Comparison of ENCODE assay signal across 2 cellular contexts in the genomic region with DNA sequence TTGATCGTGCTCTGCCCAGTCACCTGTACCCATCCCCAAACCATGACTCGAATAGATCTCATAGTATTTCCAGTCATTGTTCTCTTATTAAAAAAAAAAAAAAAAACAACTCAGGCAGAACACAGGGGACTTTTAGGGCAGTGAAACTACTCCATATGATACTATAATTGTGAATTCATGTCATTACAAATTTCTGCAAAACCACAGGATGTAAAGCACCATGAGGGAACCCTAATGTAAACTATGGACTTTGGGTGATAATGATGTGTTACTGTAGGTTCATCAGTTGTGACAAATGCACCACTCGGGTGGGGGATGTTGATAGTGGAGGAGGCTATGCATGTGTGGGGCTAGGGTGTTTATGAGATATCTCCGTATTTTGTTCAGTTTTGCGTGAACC.
TF ChIP-seq lines count a peak whose summit lies in the region.

No MANE protein-coding gene starts in this region.

TF ChIP-seq in GM23338, 12 proteins besides CTCF, POLR2A, EP300 and RAD21 (continued from another document):
- TF ChIP-seq, protein P1, sequence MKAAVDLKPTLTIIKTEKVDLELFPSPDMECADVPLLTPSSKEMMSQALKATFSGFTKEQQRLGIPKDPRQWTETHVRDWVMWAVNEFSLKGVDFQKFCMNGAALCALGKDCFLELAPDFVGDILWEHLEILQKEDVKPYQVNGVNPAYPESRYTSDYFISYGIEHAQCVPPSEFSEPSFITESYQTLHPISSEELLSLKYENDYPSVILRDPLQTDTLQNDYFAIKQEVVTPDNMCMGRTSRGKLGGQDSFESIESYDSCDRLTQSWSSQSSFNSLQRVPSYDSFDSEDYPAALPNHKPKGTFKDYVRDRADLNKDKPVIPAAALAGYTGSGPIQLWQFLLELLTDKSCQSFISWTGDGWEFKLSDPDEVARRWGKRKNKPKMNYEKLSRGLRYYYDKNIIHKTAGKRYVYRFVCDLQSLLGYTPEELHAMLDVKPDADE (IDR thresholded peaks at IDR 0.05), result no peak
- TF ChIP-seq STAT1 (IDR thresholded peaks at IDR 0.05; ENCODE audit: unreplicated experiment), result no peak
- no peak for TF ChIP-seq POLR2AphosphoS5 (IDR thresholded peaks at IDR 0.05; ENCODE audit: low read depth)
- TF ChIP-seq, protein P2, sequence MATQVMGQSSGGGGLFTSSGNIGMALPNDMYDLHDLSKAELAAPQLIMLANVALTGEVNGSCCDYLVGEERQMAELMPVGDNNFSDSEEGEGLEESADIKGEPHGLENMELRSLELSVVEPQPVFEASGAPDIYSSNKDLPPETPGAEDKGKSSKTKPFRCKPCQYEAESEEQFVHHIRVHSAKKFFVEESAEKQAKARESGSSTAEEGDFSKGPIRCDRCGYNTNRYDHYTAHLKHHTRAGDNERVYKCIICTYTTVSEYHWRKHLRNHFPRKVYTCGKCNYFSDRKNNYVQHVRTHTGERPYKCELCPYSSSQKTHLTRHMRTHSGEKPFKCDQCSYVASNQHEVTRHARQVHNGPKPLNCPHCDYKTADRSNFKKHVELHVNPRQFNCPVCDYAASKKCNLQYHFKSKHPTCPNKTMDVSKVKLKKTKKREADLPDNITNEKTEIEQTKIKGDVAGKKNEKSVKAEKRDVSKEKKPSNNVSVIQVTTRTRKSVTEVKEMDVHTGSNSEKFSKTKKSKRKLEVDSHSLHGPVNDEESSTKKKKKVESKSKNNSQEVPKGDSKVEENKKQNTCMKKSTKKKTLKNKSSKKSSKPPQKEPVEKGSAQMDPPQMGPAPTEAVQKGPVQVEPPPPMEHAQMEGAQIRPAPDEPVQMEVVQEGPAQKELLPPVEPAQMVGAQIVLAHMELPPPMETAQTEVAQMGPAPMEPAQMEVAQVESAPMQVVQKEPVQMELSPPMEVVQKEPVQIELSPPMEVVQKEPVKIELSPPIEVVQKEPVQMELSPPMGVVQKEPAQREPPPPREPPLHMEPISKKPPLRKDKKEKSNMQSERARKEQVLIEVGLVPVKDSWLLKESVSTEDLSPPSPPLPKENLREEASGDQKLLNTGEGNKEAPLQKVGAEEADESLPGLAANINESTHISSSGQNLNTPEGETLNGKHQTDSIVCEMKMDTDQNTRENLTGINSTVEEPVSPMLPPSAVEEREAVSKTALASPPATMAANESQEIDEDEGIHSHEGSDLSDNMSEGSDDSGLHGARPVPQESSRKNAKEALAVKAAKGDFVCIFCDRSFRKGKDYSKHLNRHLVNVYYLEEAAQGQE (IDR thresholded peaks at IDR 0.05; ENCODE audit: unreplicated experiment), result no peak
- TF ChIP-seq, protein P3, sequence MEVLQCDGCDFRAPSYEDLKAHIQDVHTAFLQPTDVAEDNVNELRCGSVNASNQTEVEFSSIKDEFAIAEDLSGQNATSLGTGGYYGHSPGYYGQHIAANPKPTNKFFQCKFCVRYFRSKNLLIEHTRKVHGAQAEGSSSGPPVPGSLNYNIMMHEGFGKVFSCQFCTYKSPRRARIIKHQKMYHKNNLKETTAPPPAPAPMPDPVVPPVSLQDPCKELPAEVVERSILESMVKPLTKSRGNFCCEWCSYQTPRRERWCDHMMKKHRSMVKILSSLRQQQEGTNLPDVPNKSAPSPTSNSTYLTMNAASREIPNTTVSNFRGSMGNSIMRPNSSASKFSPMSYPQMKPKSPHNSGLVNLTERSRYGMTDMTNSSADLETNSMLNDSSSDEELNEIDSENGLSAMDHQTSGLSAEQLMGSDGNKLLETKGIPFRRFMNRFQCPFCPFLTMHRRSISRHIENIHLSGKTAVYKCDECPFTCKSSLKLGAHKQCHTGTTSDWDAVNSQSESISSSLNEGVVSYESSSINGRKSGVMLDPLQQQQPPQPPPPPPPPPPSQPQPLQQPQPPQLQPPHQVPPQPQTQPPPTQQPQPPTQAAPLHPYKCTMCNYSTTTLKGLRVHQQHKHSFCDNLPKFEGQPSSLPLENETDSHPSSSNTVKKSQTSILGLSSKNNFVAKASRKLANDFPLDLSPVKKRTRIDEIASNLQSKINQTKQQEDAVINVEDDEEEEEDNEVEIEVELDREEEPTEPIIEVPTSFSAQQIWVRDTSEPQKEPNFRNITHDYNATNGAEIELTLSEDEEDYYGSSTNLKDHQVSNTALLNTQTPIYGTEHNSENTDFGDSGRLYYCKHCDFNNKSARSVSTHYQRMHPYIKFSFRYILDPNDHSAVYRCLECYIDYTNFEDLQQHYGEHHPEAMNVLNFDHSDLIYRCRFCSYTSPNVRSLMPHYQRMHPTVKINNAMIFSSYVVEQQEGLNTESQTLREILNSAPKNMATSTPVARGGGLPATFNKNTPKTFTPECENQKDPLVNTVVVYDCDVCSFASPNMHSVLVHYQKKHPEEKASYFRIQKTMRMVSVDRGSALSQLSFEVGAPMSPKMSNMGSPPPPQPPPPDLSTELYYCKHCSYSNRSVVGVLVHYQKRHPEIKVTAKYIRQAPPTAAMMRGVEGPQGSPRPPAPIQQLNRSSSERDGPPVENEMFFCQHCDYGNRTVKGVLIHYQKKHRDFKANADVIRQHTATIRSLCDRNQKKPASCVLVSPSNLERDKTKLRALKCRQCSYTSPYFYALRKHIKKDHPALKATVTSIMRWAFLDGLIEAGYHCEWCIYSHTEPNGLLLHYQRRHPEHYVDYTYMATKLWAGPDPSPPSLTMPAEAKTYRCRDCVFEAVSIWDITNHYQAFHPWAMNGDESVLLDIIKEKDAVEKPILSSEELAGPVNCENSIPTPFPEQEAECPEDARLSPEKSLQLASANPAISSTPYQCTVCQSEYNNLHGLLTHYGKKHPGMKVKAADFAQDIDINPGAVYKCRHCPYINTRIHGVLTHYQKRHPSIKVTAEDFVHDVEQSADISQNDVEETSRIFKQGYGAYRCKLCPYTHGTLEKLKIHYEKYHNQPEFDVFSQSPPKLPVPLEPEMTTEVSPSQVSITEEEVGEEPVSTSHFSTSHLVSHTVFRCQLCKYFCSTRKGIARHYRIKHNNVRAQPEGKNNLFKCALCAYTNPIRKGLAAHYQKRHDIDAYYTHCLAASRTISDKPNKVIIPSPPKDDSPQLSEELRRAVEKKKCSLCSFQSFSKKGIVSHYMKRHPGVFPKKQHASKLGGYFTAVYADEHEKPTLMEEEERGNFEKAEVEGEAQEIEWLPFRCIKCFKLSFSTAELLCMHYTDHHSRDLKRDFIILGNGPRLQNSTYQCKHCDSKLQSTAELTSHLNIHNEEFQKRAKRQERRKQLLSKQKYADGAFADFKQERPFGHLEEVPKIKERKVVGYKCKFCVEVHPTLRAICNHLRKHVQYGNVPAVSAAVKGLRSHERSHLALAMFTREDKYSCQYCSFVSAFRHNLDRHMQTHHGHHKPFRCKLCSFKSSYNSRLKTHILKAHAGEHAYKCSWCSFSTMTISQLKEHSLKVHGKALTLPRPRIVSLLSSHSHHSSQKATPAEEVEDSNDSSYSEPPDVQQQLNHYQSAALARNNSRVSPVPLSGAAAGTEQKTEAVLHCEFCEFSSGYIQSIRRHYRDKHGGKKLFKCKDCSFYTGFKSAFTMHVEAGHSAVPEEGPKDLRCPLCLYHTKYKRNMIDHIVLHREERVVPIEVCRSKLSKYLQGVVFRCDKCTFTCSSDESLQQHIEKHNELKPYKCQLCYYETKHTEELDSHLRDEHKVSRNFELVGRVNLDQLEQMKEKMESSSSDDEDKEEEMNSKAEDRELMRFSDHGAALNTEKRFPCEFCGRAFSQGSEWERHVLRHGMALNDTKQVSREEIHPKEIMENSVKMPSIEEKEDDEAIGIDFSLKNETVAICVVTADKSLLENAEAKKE (CRISPR knock-in tag; IDR thresholded peaks at IDR 0.05), result no peak
- no peak for TF ChIP-seq JUNB (IDR thresholded peaks at IDR 0.05; ENCODE audit: unreplicated experiment)

TF ChIP-seq in GM12878, 131 proteins besides CTCF, POLR2A, EP300 and RAD21 (continued from another document and continues in another):
- TF ChIP-seq IKZF1 (conservative IDR thresholded peaks at IDR 0.05) (0 out of 2 replicates have a peak, but pooled peaks have one; percentile 34), PML (IDR thresholded peaks at IDR 0.05; ENCODE audit: low read length) (no peak), SMARCA5 (IDR thresholded peaks at IDR 0.05) (no peak), SIX5 (IDR thresholded peaks at IDR 0.05; ENCODE audit: low read depth, low read length, severe bottlenecking) (no peak), RAD51 (IDR thresholded peaks at IDR 0.05) (no peak), SMAD5 (IDR thresholded peaks at IDR 0.05; ENCODE audit: low read depth) (no peak), SP1 (IDR thresholded peaks at IDR 0.05; ENCODE audit: low read depth, low read length) (no peak), NFYA (IDR thresholded peaks at IDR 0.05; ENCODE audit: borderline replicate concordance, low read depth, low read length) (no peak), MXI1 (IDR thresholded peaks at IDR 0.05; ENCODE audit: low read depth, low read length) (no peak), BHLHE40 (IDR thresholded peaks at IDR 0.05; ENCODE audit: borderline replicate concordance in 1 of 2, low read depth in 2 of 2, low read length in 1 of 2) (peak in 1 of 2 experiments; percentile 42; a peak in 2 of 4 replicates), TCF3 (IDR thresholded peaks at IDR 0.05; ENCODE audit: borderline replicate concordance, insufficient read depth, low read depth, low read length) (no peak), ZNF622 (IDR thresholded peaks at IDR 0.05) (no peak), ATF7 (IDR thresholded peaks at IDR 0.05; ENCODE audit: low read depth) (peak; percentile 55; the same call in 1 of the 2 replicates), ZNF207 (IDR thresholded peaks at IDR 0.05; ENCODE audit: borderline replicate concordance) (no peak), EGR1 (IDR thresholded peaks at IDR 0.05; ENCODE audit: borderline replicate concordance in 1 of 2, low read depth in 2 of 2, low read length in 2 of 2) (no peak), SPI1 (IDR thresholded peaks at IDR 0.05; ENCODE audit: borderline replicate concordance, insufficient read depth, low read depth, low read length) (no peak), RUNX3 (IDR thresholded peaks at IDR 0.05; ENCODE audit: low read length) (peak; percentile 29; the same call in 1 of the 2 replicates), MTA2 (IDR thresholded peaks at IDR 0.05; ENCODE audit: low read depth) (peak; percentile 90), ZBED1 (IDR thresholded peaks at IDR 0.05; ENCODE audit: borderline replicate concordance) (no peak), ZZZ3 (IDR thresholded peaks at IDR 0.05; ENCODE audit: control insufficient read depth, insufficient read length, low read depth) (no peak)
- TF ChIP-seq, protein P4, sequence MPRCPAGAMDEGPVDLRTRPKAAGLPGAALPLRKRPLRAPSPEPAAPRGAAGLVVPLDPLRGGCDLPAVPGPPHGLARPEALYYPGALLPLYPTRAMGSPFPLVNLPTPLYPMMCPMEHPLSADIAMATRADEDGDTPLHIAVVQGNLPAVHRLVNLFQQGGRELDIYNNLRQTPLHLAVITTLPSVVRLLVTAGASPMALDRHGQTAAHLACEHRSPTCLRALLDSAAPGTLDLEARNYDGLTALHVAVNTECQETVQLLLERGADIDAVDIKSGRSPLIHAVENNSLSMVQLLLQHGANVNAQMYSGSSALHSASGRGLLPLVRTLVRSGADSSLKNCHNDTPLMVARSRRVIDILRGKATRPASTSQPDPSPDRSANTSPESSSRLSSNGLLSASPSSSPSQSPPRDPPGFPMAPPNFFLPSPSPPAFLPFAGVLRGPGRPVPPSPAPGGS (IDR thresholded peaks at IDR 0.05; ENCODE audit: borderline replicate concordance, insufficient read depth, low read depth, low read length, poor library complexity, severe bottlenecking), result no peak
- TF ChIP-seq, protein P5, sequence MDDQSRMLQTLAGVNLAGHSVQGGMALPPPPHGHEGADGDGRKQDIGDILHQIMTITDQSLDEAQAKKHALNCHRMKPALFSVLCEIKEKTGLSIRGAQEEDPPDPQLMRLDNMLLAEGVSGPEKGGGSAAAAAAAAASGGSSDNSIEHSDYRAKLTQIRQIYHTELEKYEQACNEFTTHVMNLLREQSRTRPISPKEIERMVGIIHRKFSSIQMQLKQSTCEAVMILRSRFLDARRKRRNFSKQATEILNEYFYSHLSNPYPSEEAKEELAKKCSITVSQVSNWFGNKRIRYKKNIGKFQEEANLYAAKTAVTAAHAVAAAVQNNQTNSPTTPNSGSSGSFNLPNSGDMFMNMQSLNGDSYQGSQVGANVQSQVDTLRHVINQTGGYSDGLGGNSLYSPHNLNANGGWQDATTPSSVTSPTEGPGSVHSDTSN (IDR thresholded peaks at IDR 0.05; ENCODE audit: insufficient replicate concordance, low read depth, low read length), result no peak
- TF ChIP-seq, protein P6, sequence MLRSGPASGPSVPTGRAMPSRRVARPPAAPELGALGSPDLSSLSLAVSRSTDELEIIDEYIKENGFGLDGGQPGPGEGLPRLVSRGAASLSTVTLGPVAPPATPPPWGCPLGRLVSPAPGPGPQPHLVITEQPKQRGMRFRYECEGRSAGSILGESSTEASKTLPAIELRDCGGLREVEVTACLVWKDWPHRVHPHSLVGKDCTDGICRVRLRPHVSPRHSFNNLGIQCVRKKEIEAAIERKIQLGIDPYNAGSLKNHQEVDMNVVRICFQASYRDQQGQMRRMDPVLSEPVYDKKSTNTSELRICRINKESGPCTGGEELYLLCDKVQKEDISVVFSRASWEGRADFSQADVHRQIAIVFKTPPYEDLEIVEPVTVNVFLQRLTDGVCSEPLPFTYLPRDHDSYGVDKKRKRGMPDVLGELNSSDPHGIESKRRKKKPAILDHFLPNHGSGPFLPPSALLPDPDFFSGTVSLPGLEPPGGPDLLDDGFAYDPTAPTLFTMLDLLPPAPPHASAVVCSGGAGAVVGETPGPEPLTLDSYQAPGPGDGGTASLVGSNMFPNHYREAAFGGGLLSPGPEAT (IDR thresholded peaks at IDR 0.05; ENCODE audit: low read depth), result peak; percentile 41; the same call in 1 of the 2 replicates
- TF ChIP-seq, protein P7, sequence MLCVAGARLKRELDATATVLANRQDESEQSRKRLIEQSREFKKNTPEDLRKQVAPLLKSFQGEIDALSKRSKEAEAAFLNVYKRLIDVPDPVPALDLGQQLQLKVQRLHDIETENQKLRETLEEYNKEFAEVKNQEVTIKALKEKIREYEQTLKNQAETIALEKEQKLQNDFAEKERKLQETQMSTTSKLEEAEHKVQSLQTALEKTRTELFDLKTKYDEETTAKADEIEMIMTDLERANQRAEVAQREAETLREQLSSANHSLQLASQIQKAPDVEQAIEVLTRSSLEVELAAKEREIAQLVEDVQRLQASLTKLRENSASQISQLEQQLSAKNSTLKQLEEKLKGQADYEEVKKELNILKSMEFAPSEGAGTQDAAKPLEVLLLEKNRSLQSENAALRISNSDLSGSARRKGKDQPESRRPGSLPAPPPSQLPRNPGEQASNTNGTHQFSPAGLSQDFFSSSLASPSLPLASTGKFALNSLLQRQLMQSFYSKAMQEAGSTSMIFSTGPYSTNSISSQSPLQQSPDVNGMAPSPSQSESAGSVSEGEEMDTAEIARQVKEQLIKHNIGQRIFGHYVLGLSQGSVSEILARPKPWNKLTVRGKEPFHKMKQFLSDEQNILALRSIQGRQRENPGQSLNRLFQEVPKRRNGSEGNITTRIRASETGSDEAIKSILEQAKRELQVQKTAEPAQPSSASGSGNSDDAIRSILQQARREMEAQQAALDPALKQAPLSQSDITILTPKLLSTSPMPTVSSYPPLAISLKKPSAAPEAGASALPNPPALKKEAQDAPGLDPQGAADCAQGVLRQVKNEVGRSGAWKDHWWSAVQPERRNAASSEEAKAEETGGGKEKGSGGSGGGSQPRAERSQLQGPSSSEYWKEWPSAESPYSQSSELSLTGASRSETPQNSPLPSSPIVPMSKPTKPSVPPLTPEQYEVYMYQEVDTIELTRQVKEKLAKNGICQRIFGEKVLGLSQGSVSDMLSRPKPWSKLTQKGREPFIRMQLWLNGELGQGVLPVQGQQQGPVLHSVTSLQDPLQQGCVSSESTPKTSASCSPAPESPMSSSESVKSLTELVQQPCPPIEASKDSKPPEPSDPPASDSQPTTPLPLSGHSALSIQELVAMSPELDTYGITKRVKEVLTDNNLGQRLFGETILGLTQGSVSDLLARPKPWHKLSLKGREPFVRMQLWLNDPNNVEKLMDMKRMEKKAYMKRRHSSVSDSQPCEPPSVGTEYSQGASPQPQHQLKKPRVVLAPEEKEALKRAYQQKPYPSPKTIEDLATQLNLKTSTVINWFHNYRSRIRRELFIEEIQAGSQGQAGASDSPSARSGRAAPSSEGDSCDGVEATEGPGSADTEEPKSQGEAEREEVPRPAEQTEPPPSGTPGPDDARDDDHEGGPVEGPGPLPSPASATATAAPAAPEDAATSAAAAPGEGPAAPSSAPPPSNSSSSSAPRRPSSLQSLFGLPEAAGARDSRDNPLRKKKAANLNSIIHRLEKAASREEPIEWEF (IDR thresholded peaks at IDR 0.05; ENCODE audit: insufficient replicate concordance, low read depth, low read length), result no peak
